ENCODE assay signal across 1 cellular context in genomic region chr18:69567813-69568488, GRCh38.
TF ChIP-seq lines count a peak whose summit lies in the region.

No MANE protein-coding gene starts in this region.

TF ChIP-seq in HepG2, 621 proteins besides CTCF, POLR2A, EP300 and RAD21 (continued from another document and continues in another):
- TF ChIP-seq ZNF318 (CRISPR knock-in tag; IDR thresholded peaks at IDR 0.05), result no peak
- peak; percentile 17; the same call in 1 of the 2 replicates for TF ChIP-seq SALL1 (CRISPR knock-in tag; IDR thresholded peaks at IDR 0.05)
- TF ChIP-seq ZNF781 (CRISPR knock-in tag; IDR thresholded peaks at IDR 0.05; ENCODE audit: borderline replicate concordance, not compliant biosample characterization), result no peak
- TF ChIP-seq ZNF33A (CRISPR knock-in tag; IDR thresholded peaks at IDR 0.05; ENCODE audit: borderline replicate concordance), result no peak
- TF ChIP-seq STAT6 (CRISPR knock-in tag; IDR thresholded peaks at IDR 0.05; ENCODE audit: borderline replicate concordance), result no peak
- no peak for TF ChIP-seq ELK4 (CRISPR knock-in tag; IDR thresholded peaks at IDR 0.05; ENCODE audit: borderline replicate concordance)
- peak; percentile 53; the same call in 1 of the 2 replicates for TF ChIP-seq MAFF (IDR thresholded peaks at IDR 0.05; ENCODE audit: low read depth, low read length)
- 0 out of 2 replicates have a peak, but pooled peaks have one; percentile 18 for TF ChIP-seq KDM1A (CRISPR knock-in tag; IDR thresholded peaks at IDR 0.05)
- TF ChIP-seq ATF7-NPFF (CRISPR knock-in tag; IDR thresholded peaks at IDR 0.05; ENCODE audit: low read depth), result no peak
- peak; percentile 94 for TF ChIP-seq NFE2L2 (IDR thresholded peaks at IDR 0.05; ENCODE audit: low read length)
- TF ChIP-seq PAX8 (CRISPR knock-in tag; IDR thresholded peaks at IDR 0.05; ENCODE audit: borderline replicate concordance), result no peak
- no peak for TF ChIP-seq CREB3 (CRISPR knock-in tag; IDR thresholded peaks at IDR 0.05)
- TF ChIP-seq ZNF780A (CRISPR knock-in tag; IDR thresholded peaks at IDR 0.05), result no peak
- TF ChIP-seq MTA3 (CRISPR knock-in tag; IDR thresholded peaks at IDR 0.05), result no peak
- no peak for TF ChIP-seq ZNF383 (CRISPR knock-in tag; IDR thresholded peaks at IDR 0.05; ENCODE audit: borderline replicate concordance)
- TF ChIP-seq ZNF10 (CRISPR knock-in tag; IDR thresholded peaks at IDR 0.05; ENCODE audit: borderline replicate concordance, low read depth), result no peak
- peak; percentile 93 for TF ChIP-seq FOSL2 (CRISPR knock-in tag; IDR thresholded peaks at IDR 0.05)
- TF ChIP-seq ZNF737 (CRISPR knock-in tag; IDR thresholded peaks at IDR 0.05; ENCODE audit: borderline replicate concordance), result no peak
- no peak for TF ChIP-seq ZNF124 (CRISPR knock-in tag; IDR thresholded peaks at IDR 0.05)
- no peak for TF ChIP-seq ZFAT (CRISPR knock-in tag; conservative IDR thresholded peaks at IDR 0.05)
- no peak for TF ChIP-seq ATF2 (CRISPR knock-in tag; IDR thresholded peaks at IDR 0.05)
- no peak for TF ChIP-seq ARNTL (CRISPR knock-in tag; IDR thresholded peaks at IDR 0.05)
- TF ChIP-seq ZUFSP (CRISPR knock-in tag; IDR thresholded peaks at IDR 0.05; ENCODE audit: borderline replicate concordance), result no peak
- TF ChIP-seq ZBTB7B (CRISPR knock-in tag; IDR thresholded peaks at IDR 0.05), result no peak
- peak; percentile 79; the same call in 1 of the 2 replicates for TF ChIP-seq POGZ (CRISPR knock-in tag; IDR thresholded peaks at IDR 0.05)
- TF ChIP-seq ZNF546 (CRISPR knock-in tag; conservative IDR thresholded peaks at IDR 0.05), result no peak
- TF ChIP-seq REL (CRISPR knock-in tag; conservative IDR thresholded peaks at IDR 0.05), result no peak
- TF ChIP-seq RARA (CRISPR knock-in tag; IDR thresholded peaks at IDR 0.05), result peak; percentile 73
- TF ChIP-seq ZHX2 (IDR thresholded peaks at IDR 0.05; ENCODE audit: low read depth), result 0 out of 2 replicates have a peak, but pooled peaks have one; percentile 31
- no peak for TF ChIP-seq ZHX2 (CRISPR knock-in tag; IDR thresholded peaks at IDR 0.05; ENCODE audit: borderline replicate concordance)
- peak; percentile 66; the same call in 1 of the 2 replicates for TF ChIP-seq FOXK1 (CRISPR knock-in tag; IDR thresholded peaks at IDR 0.05; ENCODE audit: borderline replicate concordance, low read depth)
- TF ChIP-seq ZNF567 (CRISPR knock-in tag; IDR thresholded peaks at IDR 0.05; ENCODE audit: borderline replicate concordance), result no peak
- no peak for TF ChIP-seq ZBTB44 (CRISPR knock-in tag; IDR thresholded peaks at IDR 0.05)
- peak; percentile 86; the same call in 1 of the 2 replicates for TF ChIP-seq ZNF441 (CRISPR knock-in tag; IDR thresholded peaks at IDR 0.05; ENCODE audit: borderline replicate concordance)
